19 cellular contexts compared by ENCODE assay signal in genomic region chr7:45711161-45711490, GRCh38.
A peak's percentile ranks its signal among the peaks of the same experiment; 100 is the strongest.
DNase-seq lines count a peak whose midpoint lies in the region; ATAC-seq, FAIRE-seq and TF ChIP-seq lines count a peak whose summit lies in the region.
"Had no signal": no experiment of that assay in that cellular context is flagged by ENCODE, and none has a peak within 500 bp of the region (broad histone marks: within the 10 kb centered on the region; RNA-seq: fewer than 3 reads in every experiment).

No MANE protein-coding gene starts in this region.

- H3K36me3 ChIP-seq in K562 (ENCODE audit: control insufficient read depth, insufficient read depth, low read length): no peaks in the 10 kb centered on the region
- H3K36me3 ChIP-seq: BE2C had no signal

- no peak overlapping the region for H3K4me3 ChIP-seq in K562
- H3K4me3 ChIP-seq: A549 had no signal

- ATAC-seq in K562: no peak; the same call in 2 of the 3 replicates
- ATAC-seq in GM21526 (IDR thresholded peaks at IDR 0.05; ENCODE audit: low FRiP score, unreplicated experiment): no peak
- ATAC-seq: A549 had no signal

- no peaks in the 10 kb centered on the region; a peak in 1 of 5 replicates for H3K4me1 ChIP-seq in K562 (replicated peaks in 1 of 2; ENCODE audit: control insufficient read depth in 2 of 2, insufficient read depth in 2 of 2, low read length in 2 of 2)
- H3K4me1 ChIP-seq: A549, BE2C had no signal

- no peak overlapping the region for H2AFZ ChIP-seq in K562 (ENCODE audit: low read depth, low read length)

- no peaks in the 10 kb centered on the region for H3K79me2 ChIP-seq in K562 (ENCODE audit: control insufficient read depth, insufficient read depth, low read length)

- peaks cover 13 to 70% of the 10 kb centered on the region in 2 experiments; a peak in 4 of 5 replicates for H3K27me3 ChIP-seq in K562 (ENCODE audit: control insufficient read depth in 2 of 2, insufficient read depth in 2 of 2, low read length in 2 of 2)
- H3K27me3 ChIP-seq: BE2C had no signal

- no peaks in the 10 kb centered on the region for H3K9me1 ChIP-seq in K562 (ENCODE audit: control insufficient read depth, insufficient read depth, low read length)

- BruUV-seq in K562 (replicated peaks; lab: Mats Ljungman, UMichigan): no TSS peak

- no peak for TF ChIP-seq POLR2A in K562 (conservative IDR thresholded peaks at IDR 0.05)

- peak; percentile 20 for DNase-seq in activated CD8-positive, alpha-beta memory T cell treated with anti-CD3 and anti-CD28 coated beads, Interleukin-2, amount 50 U/mL, for 48 hours
- DNase-seq in activated CD8-positive, alpha-beta memory T cell treated with anti-CD3 and anti-CD28 coated beads, Interleukin-2, amount 50 U/mL, for 4 hours: no peak
- no peak for DNase-seq in K562 (ENCODE audit: extremely low read depth in 1 of 4, low spot score in 3 of 4)
- peak; percentile 9 for DNase-seq in left kidney (ENCODE audit: low read depth, low spot score)
- DNase-seq in posterior vena cava (ENCODE audit: low spot score): peak; percentile 41
- no peak for DNase-seq in OCI-M2 (lab: John Stamatoyannopoulos, UW; ENCODE audit: unreplicated experiment)
- DNase-seq: BE2C; CD4-positive, alpha-beta memory T cell; COR-L47; DMS153; DMS79 treated with DMSO at 0.1 percent for 48 hours; EL; GOT3; H9 had no signal

- CTCF ChIA-PET in K562 (lab: Yijun Ruan, JAX; ENCODE audit: low intra/inter-chr PET ratio): no interaction called here

- TF ChIP-seq RAD21 in K562 (CRISPR knock-in tag; conservative IDR thresholded peaks at IDR 0.05 in 1 of 2, IDR thresholded peaks at IDR 0.05 in 1 of 2): no peak

- WGBS in K562 (ENCODE audit: insufficient coverage, low coverage, missing lambda C conversion rate): 3% methylated on average over 5 of the region's 5 CpGs

- no peak overlapping the region for H3K27ac ChIP-seq in K562 (ENCODE audit: extremely low read depth, low read depth, low read length)
- H3K27ac ChIP-seq: A549, C4-2B had no signal

- H3K9me3 ChIP-seq in K562 (replicated peaks; ENCODE audit: control insufficient read depth, insufficient read depth, low read depth, low read length): no peaks in the 10 kb centered on the region
- H3K9me3 ChIP-seq: A549, BE2C had no signal

- H4K20me1 ChIP-seq in K562 (replicated peaks; ENCODE audit: control insufficient read depth, insufficient read depth, low read length): 0 out of 2 replicates have a peak, but pooled peaks cover 3% of the 10 kb centered on the region

- no peak overlapping the region for H3K9ac ChIP-seq in K562 (ENCODE audit: insufficient read depth in 1 of 2, low read depth in 2 of 2, low read length in 2 of 2)

- in situ Hi-C loops in K562 (cut with MboI): no loop called here

- intact Hi-C loops in K562 (cut with micrococcal nuclease) (no loop called here), posterior vena cava (cut with DNase I) (no loop called here)

- no peak for FAIRE-seq in K562 (lab: Jason Lieb, UNC)
- FAIRE-seq: A549, D721Med, GM12892 had no signal

- TF ChIP-seq EP300 in K562 (IDR thresholded peaks at IDR 0.05; ENCODE audit: low read length): no peak

- POLR2A ChIA-PET in K562 (lab: Yijun Ruan, JAX): no interaction called here

- no peak for TF ChIP-seq CTCF in K562 (IDR thresholded peaks at IDR 0.05 in 2 of 3, conservative IDR thresholded peaks at IDR 0.05 in 1 of 3; ENCODE audit: insufficient read depth in 2 of 3, low read depth in 1 of 3, low read length in 3 of 3)

- no peak overlapping the region for H3K4me2 ChIP-seq in K562 (ENCODE audit: insufficient read depth, low read length)
- H3K4me2 ChIP-seq: A549 had no signal

TF ChIP-seq in K562, 482 proteins besides CTCF, POLR2A, EP300 and RAD21:
- TF ChIP-seq ZNF280B (CRISPR knock-in tag; IDR thresholded peaks at IDR 0.05): no peak
- TF ChIP-seq ZNF354B (CRISPR knock-in tag; IDR thresholded peaks at IDR 0.05): no peak
- no peak for TF ChIP-seq ZNF121 (CRISPR knock-in tag; conservative IDR thresholded peaks at IDR 0.05)
- TF ChIP-seq USF2 (CRISPR knock-in tag; IDR thresholded peaks at IDR 0.05): peak; percentile 25; the same call in 1 of the 2 replicates

Comparison
In these comparisons a context has a peak if more than half of its experiments do, and no peak if none do; other contexts are left out.
1. DNase-seq: peak in activated CD8-positive, alpha-beta memory T cell treated with anti-CD3 and anti-CD28 coated beads, Interleukin-2, amount 50 U/mL, for 48 hours (single experiment), left kidney (single experiment) and posterior vena cava (single experiment); none in activated CD8-positive, alpha-beta memory T cell treated with anti-CD3 and anti-CD28 coated beads, Interleukin-2, amount 50 U/mL, for 4 hours (single experiment), K562 (0 of 4) and OCI-M2 (single experiment).